In genomic region chrX:40440841-40441240, GRCh38 we compare ENCODE assay signal across 21 cellular contexts.
A peak's percentile ranks its signal among the peaks of the same experiment; 100 is the strongest.
DNase-seq lines count a peak whose midpoint lies in the region; ATAC-seq, FAIRE-seq and TF ChIP-seq lines count a peak whose summit lies in the region.
"Had no signal": no experiment of that assay in that cellular context is flagged by ENCODE, and none has a peak within 500 bp of the region (broad histone marks: within the 10 kb centered on the region; RNA-seq: fewer than 3 reads in every experiment).

No MANE protein-coding gene starts in this region.

- no peaks in the 10 kb centered on the region for H3K27me3 Mint-ChIP-seq in Caco-2 (ENCODE audit: insufficient read depth, unreplicated experiment)

- intact Hi-C loops in Caco-2 (cut with micrococcal nuclease; ENCODE audit: unreplicated experiment) (no loop called here), kidney (cut with DNase I) (no loop called here), Right ventricle myocardium superior (cut with DNase I) (no loop called here)

- H3K36me3 ChIP-seq in Caco-2 (ENCODE audit: control insufficient read depth, insufficient read depth, low read length): no peaks in the 10 kb centered on the region
- no peaks in the 10 kb centered on the region for H3K36me3 ChIP-seq in adipocyte (ENCODE audit: control insufficient read depth, insufficient read depth, low read length, severe bottlenecking)
- H3K36me3 ChIP-seq in kidney (ENCODE audit: control insufficient read depth in 1 of 2, insufficient read depth in 2 of 2, low read length in 2 of 2): no peaks in the 10 kb centered on the region

- H3K9ac ChIP-seq in adipocyte (ENCODE audit: low read length) (no peak overlapping the region), kidney (ENCODE audit: low read length in 2 of 2) (no peak overlapping the region)
- H3K9ac ChIP-seq: SK-N-SH had no signal

- no peaks in the 10 kb centered on the region for H3K9me3 Mint-ChIP-seq in Caco-2 (ENCODE audit: unreplicated experiment)

- H3K36me3 Mint-ChIP-seq in Caco-2 (ENCODE audit: insufficient read depth, unreplicated experiment): no peaks in the 10 kb centered on the region

- H3K27ac ChIP-seq in kidney (ENCODE audit: low read depth in 2 of 2, low read length in 2 of 2): no peak overlapping the region

- peak; percentile 55 for FAIRE-seq in kidney (lab: Jason Lieb, UNC)
- no peak for FAIRE-seq in frontal cortex (lab: Jason Lieb, UNC)
- FAIRE-seq: GM19239, RCC 7860 had no signal

- POLR2A ChIA-PET in Caco-2 (lab: Charles Lee): no interaction called here

- H3K4me1 Mint-ChIP-seq in Caco-2 (ENCODE audit: low read depth, unreplicated experiment): no peaks in the 10 kb centered on the region

- BruUV-seq in Caco-2 (replicated peaks; lab: Mats Ljungman, UMichigan): no TSS peak

- no peak overlapping the region for H3K4me3 Mint-ChIP-seq in Caco-2 (ENCODE audit: unreplicated experiment)
- H3K4me3 Mint-ChIP-seq: CD14-positive monocyte had no signal

- CTCF ChIA-PET in Caco-2 (lab: Charles Lee): no interaction called here

- H3K4me1 ChIP-seq in Caco-2: no peaks in the 10 kb centered on the region
- H3K4me1 ChIP-seq in adipocyte (ENCODE audit: control insufficient read depth, insufficient read depth, low read length): no peaks in the 10 kb centered on the region
- no peaks in the 10 kb centered on the region for H3K4me1 ChIP-seq in kidney (ENCODE audit: control insufficient read depth in 1 of 2, insufficient read depth in 1 of 2, low read depth in 1 of 2, low read length in 2 of 2)

- H3K27me3 ChIP-seq in Caco-2 (replicated peaks; ENCODE audit: control insufficient read depth, insufficient read depth, low read length): no peaks in the 10 kb centered on the region
- peaks cover 57% of the 10 kb centered on the region for H3K27me3 ChIP-seq in adipocyte (replicated peaks; ENCODE audit: control insufficient read depth, insufficient read depth, low read length)

- DNase-seq in Caco-2 (no peak), adipocyte (ENCODE audit: low read depth) (peak; percentile 12), kidney (no peak), putamen (ENCODE audit: low spot score) (peak; percentile 16), frontal cortex (ENCODE audit: low spot score in 2 of 2) (no peak), Right ventricle myocardium superior (no peak)
- DNase-seq in activated CD4-positive, alpha-beta T cell treated with anti-CD3 and anti-CD28 coated beads, Interleukin-2, amount 50 U/mL, for 48 hours: no peak
- DNase-seq: GDM1; GOT3; MM.1S; NCI-H1092 treated with DMSO at 0.1 percent for 48 hours; NCI-H146; NCI-H2029 treated with DMSO at 0.1 percent for 48 hours; NCI-H446 treated with DMSO at 0.1 percent for 48 hours; NCI-H69; NK-92 treated with Interleukin-12 subunit alpha and Interleukin-12 subunit beta, amount 100 ng/mL, for 24 hours; SHP77; SK-N-SH had no signal

- H3K27ac Mint-ChIP-seq in Caco-2 (ENCODE audit: unreplicated experiment): peak overlapping the region; percentile 58

- no peak for TF ChIP-seq CTCF in Caco-2 (IDR thresholded peaks at IDR 0.05; ENCODE audit: insufficient read depth in 1 of 2, low read depth in 1 of 2, low read length in 1 of 2, severe bottlenecking in 1 of 2, unreplicated experiment in 1 of 2)
- no peak for TF ChIP-seq CTCF in kidney (IDR thresholded peaks at IDR 0.05; ENCODE audit: borderline replicate concordance, extremely low read depth, insufficient read depth)

- H3K4me3 ChIP-seq in Caco-2 (ENCODE audit: low read depth, low read length): no peak overlapping the region
- H3K4me3 ChIP-seq in adipocyte (ENCODE audit: low read length): no peak overlapping the region
- H3K4me3 ChIP-seq in kidney (ENCODE audit: low read length in 2 of 2): no peak overlapping the region

- ATAC-seq in Right ventricle myocardium superior (ENCODE audit: poor library complexity): no peak

- no peaks in the 10 kb centered on the region for H3K9me3 ChIP-seq in Caco-2
- peaks cover 4% of the 10 kb centered on the region for H3K9me3 ChIP-seq in adipocyte (ENCODE audit: control insufficient read depth, low read length)
- H3K9me3 ChIP-seq in kidney (ENCODE audit: control insufficient read depth in 1 of 2, low read length in 2 of 2): no peaks in the 10 kb centered on the region
- H3K9me3 ChIP-seq: SK-N-SH had no signal

Comparison
In these comparisons a context has a peak if more than half of its experiments do, and no peak if none do; other contexts are left out.
1. DNase-seq: peak in adipocyte (single experiment) and putamen (single experiment); none in Caco-2 (0 of 2), kidney (single experiment), frontal cortex (0 of 2), Right ventricle myocardium superior (single experiment) and activated CD4-positive, alpha-beta T cell treated with anti-CD3 and anti-CD28 coated beads, Interleukin-2, amount 50 U/mL, for 48 hours (0 of 2).